Comparison of ENCODE assay signal across 23 cellular contexts in the genomic region with DNA sequence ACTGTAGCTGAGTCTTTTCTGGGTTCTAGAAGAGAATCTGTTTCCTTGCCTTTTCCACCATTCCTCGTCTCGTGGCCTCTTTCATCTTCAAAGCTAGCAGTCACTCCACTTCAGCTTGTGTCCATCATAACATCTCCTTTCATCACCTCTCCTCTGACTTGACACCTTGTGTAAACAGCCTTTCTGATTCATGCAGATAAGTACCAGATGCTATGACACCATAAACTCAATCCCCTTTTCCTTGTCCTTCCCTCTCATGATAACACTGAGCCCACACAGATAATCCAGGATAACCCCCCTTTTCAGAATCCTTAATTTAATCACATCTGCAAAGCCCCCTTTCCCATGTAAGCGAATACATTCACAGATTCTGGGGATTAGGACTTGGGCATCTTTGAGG.
DNase-seq lines count a peak whose midpoint lies in the region; FAIRE-seq and TF ChIP-seq lines count a peak whose summit lies in the region.
"Had no signal": no experiment of that assay in that cellular context is flagged by ENCODE, and none has a peak within 500 bp of the region (broad histone marks: within the 10 kb centered on the region; RNA-seq: fewer than 3 reads in every experiment).

No MANE protein-coding gene starts in this region.

- TF ChIP-seq CTCF in bronchial epithelial cell (IDR thresholded peaks at IDR 0.05; ENCODE audit: insufficient read depth, low read length, severe bottlenecking) (no peak), coronary artery (IDR thresholded peaks at IDR 0.05) (no peak)

- TF ChIP-seq POLR2A in GM12891 (IDR thresholded peaks at IDR 0.05; ENCODE audit: low read depth, low read length): no peak

- DNase-seq in GM12891 (ENCODE audit: insufficient read length, low spot score): no peak
- peak; percentile 78 for DNase-seq in NCI-H2029 treated with DMSO at 0.1 percent for 48 hours (lab: John Stamatoyannopoulos, UW)
- peak; percentile 82 for DNase-seq in NCI-H82 treated with DMSO at 0.1 percent for 48 hours (lab: John Stamatoyannopoulos, UW; ENCODE audit: unreplicated experiment)
- DNase-seq in bronchial epithelial cell (ENCODE audit: low read depth): peak; percentile 10
- DNase-seq in germinal center (ENCODE audit: low spot score): no peak
- no peak for DNase-seq in glomerular visceral epithelial cell (ENCODE audit: extremely low spot score)
- no peak for DNase-seq in coronary artery (ENCODE audit: low spot score)
- DNase-seq in medulla oblongata (ENCODE audit: extremely low spot score): no peak
- DNase-seq: ACHN; BE2C; C1 segment of cervical spinal cord; CD4-positive, CD25-positive, alpha-beta regulatory T cell; CD8-positive, alpha-beta memory T cell; COR-L47; DMS 273 treated with DMSO at 0.1 percent for 48 hours; DMS79; GDM1; HCEC 1CT; HFFc6 had no signal

- no peaks in the 10 kb centered on the region for H3K36me3 ChIP-seq in bronchial epithelial cell (ENCODE audit: control insufficient read depth, insufficient read depth, low read length)
- H3K36me3 ChIP-seq: BE2C had no signal

- H3K4me3 ChIP-seq in bronchial epithelial cell (ENCODE audit: low read depth, low read length) (no peak overlapping the region), coronary artery (no peak overlapping the region)
- H3K4me3 ChIP-seq: GM23338 had no signal

- H3K27ac ChIP-seq in coronary artery: no peak overlapping the region
- H3K27ac ChIP-seq: HL-60 had no signal

- H3K27me3 ChIP-seq in bronchial epithelial cell (ENCODE audit: control insufficient read depth, insufficient read depth, low read length): no peaks in the 10 kb centered on the region
- H3K27me3 ChIP-seq: BE2C had no signal

- FAIRE-seq in GM12891 (lab: Jason Lieb, UNC) (peak; percentile 43), bronchial epithelial cell (lab: Jason Lieb, UNC) (no peak)
- FAIRE-seq: A204.1, H54 had no signal

TF ChIP-seq in GM12891, 5 proteins besides CTCF, POLR2A, EP300 and RAD21:
- no peak for TF ChIP-seq TAF1 (IDR thresholded peaks at IDR 0.05; ENCODE audit: low read depth, low read length)
- no peak for TF ChIP-seq POLR2AphosphoS5 (IDR thresholded peaks at IDR 0.05; ENCODE audit: low read depth, low read length)
- no peak for TF ChIP-seq POU2F2 (IDR thresholded peaks at IDR 0.05; ENCODE audit: low read depth, low read length)
- no peak for TF ChIP-seq PAX5 (IDR thresholded peaks at IDR 0.05; ENCODE audit: insufficient read depth, low read length, severe bottlenecking)
- TF ChIP-seq SPI1 (IDR thresholded peaks at IDR 0.05; ENCODE audit: low read depth, low read length): no peak

Comparison
In these comparisons a context has a peak if more than half of its experiments do, and no peak if none do; other contexts are left out.
1. DNase-seq: peak in NCI-H2029 treated with DMSO at 0.1 percent for 48 hours (single experiment), NCI-H82 treated with DMSO at 0.1 percent for 48 hours (single experiment) and bronchial epithelial cell (single experiment); none in GM12891 (single experiment), germinal center (single experiment), glomerular visceral epithelial cell (single experiment), coronary artery (single experiment) and medulla oblongata (single experiment).